Comparison of ENCODE assay signal across 9 cellular contexts in genomic region chr15:84910928-84911623, GRCh38. TPM values are rescaled to one million over a fixed set of nuclear protein-coding genes. Genes with fewer than 3 reads are reported as not detected.
DNase-seq lines count a peak whose midpoint lies in the region; ATAC-seq and TF ChIP-seq lines count a peak whose summit lies in the region.
"Had no signal": no experiment of that assay in that cellular context is flagged by ENCODE, and none has a peak within 500 bp of the region (broad histone marks: within the 10 kb centered on the region; RNA-seq: fewer than 3 reads in every experiment).

No MANE protein-coding gene starts in this region.

- POLR2A ChIA-PET in GM10248 (lab: Yijun Ruan, JAX): no interaction called here
- POLR2A ChIA-PET in activated CD4-positive, alpha-beta T cell treated with anti-CD3 and anti-CD28 coated beads, Interleukin-2, amount 10 ng/mL, durations not matched to agents 7 days and 5 days (lab: Charles Lee): no interaction called here

- H3K27me3 ChIP-seq in right atrium auricular region: no peaks in the 10 kb centered on the region
- no peaks in the 10 kb centered on the region for H3K27me3 ChIP-seq in body of pancreas
- no peaks in the 10 kb centered on the region for H3K27me3 ChIP-seq in muscle layer of duodenum (ENCODE audit: low read depth, low read length)
- no peaks in the 10 kb centered on the region for H3K27me3 ChIP-seq in aorta (ENCODE audit: control insufficient read depth in 1 of 2, insufficient read depth in 2 of 2, low read length in 1 of 2)

- H3K4me3 ChIP-seq in right atrium auricular region: no peak overlapping the region
- no peak overlapping the region for H3K4me3 ChIP-seq in body of pancreas
- no peak overlapping the region for H3K4me3 ChIP-seq in muscle layer of duodenum (ENCODE audit: low read depth in 1 of 2, low read length in 2 of 2)
- H3K4me3 ChIP-seq in aorta (ENCODE audit: low read length in 2 of 2): no peak overlapping the region

- TF ChIP-seq POLR2A in body of pancreas (IDR thresholded peaks at IDR 0.05): no peak

- CTCF ChIA-PET in GM10248 (lab: Yijun Ruan, JAX): interaction anchor here (0.9 to 2.3 kb wide), 2 partner anchors 17 to 67 kb away, joined by 3 to 9 read pairs; no protein-coding TSS in a partner anchor
- CTCF ChIA-PET in activated CD4-positive, alpha-beta T cell treated with anti-CD3 and anti-CD28 coated beads, Interleukin-2, amount 10 ng/mL, durations not matched to agents 7 days and 5 days (lab: Charles Lee): interaction anchor here (0.5 to 2.3 kb wide), 5 partner anchors 10 to 357 kb away, joined by 3 to 9 read pairs (median 3); no protein-coding TSS in a partner anchor

- peaks cover 19% of the 10 kb centered on the region for H3K4me1 Mint-ChIP-seq in activated CD4-positive, alpha-beta T cell treated with anti-CD3 and anti-CD28 coated beads, Interleukin-2, amount 10 ng/mL, durations not matched to agents 7 days and 5 days

- 88 to 90% methylated on average over 17 of the region's 17 CpGs for WGBS in body of pancreas, 2 donors
- WGBS in aorta, 2 donors: 90 to 92% methylated on average over 17 of the region's 17 CpGs

- H3K36me3 Mint-ChIP-seq in activated CD4-positive, alpha-beta T cell treated with anti-CD3 and anti-CD28 coated beads, Interleukin-2, amount 10 ng/mL, durations not matched to agents 7 days and 5 days (ENCODE audit: low read depth): peaks cover 2% of the 10 kb centered on the region

- H3K4me3 Mint-ChIP-seq in activated CD4-positive, alpha-beta T cell treated with anti-CD3 and anti-CD28 coated beads, Interleukin-2, amount 10 ng/mL, durations not matched to agents 7 days and 5 days: no peak overlapping the region

- no peak for TF ChIP-seq CTCF in right atrium auricular region (IDR thresholded peaks at IDR 0.05)
- TF ChIP-seq CTCF in body of pancreas (IDR thresholded peaks at IDR 0.05): no peak
- no peak for TF ChIP-seq CTCF in GM10248 (IDR thresholded peaks at IDR 0.05; ENCODE audit: control extremely low read depth, extremely low read depth, low read depth, missing control alignments)

- no peak overlapping the region for H3K27ac Mint-ChIP-seq in activated CD4-positive, alpha-beta T cell treated with anti-CD3 and anti-CD28 coated beads, Interleukin-2, amount 10 ng/mL, durations not matched to agents 7 days and 5 days

- H3K27me3 Mint-ChIP-seq in activated CD4-positive, alpha-beta T cell treated with anti-CD3 and anti-CD28 coated beads, Interleukin-2, amount 10 ng/mL, durations not matched to agents 7 days and 5 days: no peaks in the 10 kb centered on the region

- H3K36me3 ChIP-seq in right atrium auricular region: no peaks in the 10 kb centered on the region
- no peaks in the 10 kb centered on the region for H3K36me3 ChIP-seq in body of pancreas (replicated peaks in 1 of 2; ENCODE audit: insufficient read depth in 1 of 2, low read depth in 2 of 2)
- H3K36me3 ChIP-seq in muscle layer of duodenum (ENCODE audit: control insufficient read depth in 1 of 2, insufficient read depth in 2 of 2, low read length in 2 of 2): no peaks in the 10 kb centered on the region
- H3K36me3 ChIP-seq in aorta (ENCODE audit: control insufficient read depth in 1 of 2, insufficient read depth in 2 of 2, low read length in 1 of 2): no peaks in the 10 kb centered on the region

- DNase-seq in right atrium auricular region (ENCODE audit: low spot score) (no peak), Right ventricle myocardium superior (no peak), body of pancreas (no peak), aorta (no peak), GM10248 (ENCODE audit: extremely low spot score) (no peak)
- DNase-seq in activated CD4-positive, alpha-beta T cell treated with anti-CD3 and anti-CD28 coated beads, Interleukin-2, amount 10 ng/mL, durations not matched to agents 7 days and 5 days: no peak
- DNase-seq: DND-41 had no signal

- ATAC-seq in Right ventricle myocardium superior (ENCODE audit: poor library complexity) (no peak), body of pancreas (no peak), aorta (ENCODE audit: low FRiP score) (no peak), HG02852 (IDR thresholded peaks at IDR 0.05; ENCODE audit: unreplicated experiment) (no peak)

- intact Hi-C loops in Right ventricle myocardium superior (cut with DNase I) (no loop called here), body of pancreas (cut with DNase I) (no loop called here), aorta (cut with DNase I) (no loop called here)

- H3K4me1 ChIP-seq in right atrium auricular region (peaks cover 0 to 67% of the 10 kb centered on the region in 2 donors), body of pancreas (peaks cover 61% of the 10 kb centered on the region), muscle layer of duodenum (ENCODE audit: control insufficient read depth in 1 of 2, insufficient read depth in 2 of 2, low read length in 2 of 2) (peaks cover 17 to 18% of the 10 kb centered on the region in 2 donors), aorta (ENCODE audit: control insufficient read depth in 1 of 2, insufficient read depth in 2 of 2, low read length in 2 of 2) (peaks cover 7 to 10% of the 10 kb centered on the region in 2 donors)

- H3K27ac ChIP-seq in right atrium auricular region (peak overlapping the region; percentile 88 to 98), body of pancreas (peak overlapping the region; percentile 85 to 98 (median 88)), muscle layer of duodenum (ENCODE audit: low read length) (peak overlapping the region; percentile 23), aorta (ENCODE audit: low read depth in 1 of 2, low read length in 2 of 2) (peak overlapping the region; percentile 22 to 92)

- no peaks in the 10 kb centered on the region for H3K9me3 Mint-ChIP-seq in activated CD4-positive, alpha-beta T cell treated with anti-CD3 and anti-CD28 coated beads, Interleukin-2, amount 10 ng/mL, durations not matched to agents 7 days and 5 days

- no peaks in the 10 kb centered on the region for H3K9me3 ChIP-seq in right atrium auricular region
- no peaks in the 10 kb centered on the region for H3K9me3 ChIP-seq in body of pancreas
- no peaks in the 10 kb centered on the region for H3K9me3 ChIP-seq in muscle layer of duodenum (ENCODE audit: control insufficient read depth in 1 of 2, low read length in 2 of 2)
- H3K9me3 ChIP-seq in aorta (ENCODE audit: control insufficient read depth, low read length): no peaks in the 10 kb centered on the region

RNA-seq across cellular contexts. Expression of gene SLC28A1, which starts 26.6 kb away (rescaled TPM):
- under 1 TPM in 1 of 2 donors, not detected in 1; 0.12 TPM for total RNA-seq in right atrium auricular region
- total RNA-seq in Right ventricle myocardium superior: 0.46 TPM
- total RNA-seq in body of pancreas: under 1 TPM in 1 of 2 donors, not detected in 1; 0.26 TPM
- 1 to 10 TPM; 2.0 to 4.1 TPM for total RNA-seq in aorta
- 1 to 10 TPM in 1 of 2 donors, under 1 TPM in 1; 0.97 to 2.8 TPM for polyA plus RNA-seq in aorta
- not detected for total RNA-seq in activated CD4-positive, alpha-beta T cell treated with anti-CD3 and anti-CD28 coated beads, Interleukin-2, amount 10 ng/mL, durations not matched to agents 7 days and 5 days

Comparison
In these comparisons a context has a peak if more than half of its experiments do, and no peak if none do; other contexts are left out.
1. H3K27ac ChIP-seq: peak in every context shown above with its lines; median percentile 93 in right atrium auricular region; 88 in body of pancreas; 57 in aorta; 23 in muscle layer of duodenum.